8 cellular contexts compared by ENCODE assay signal in the genomic region with DNA sequence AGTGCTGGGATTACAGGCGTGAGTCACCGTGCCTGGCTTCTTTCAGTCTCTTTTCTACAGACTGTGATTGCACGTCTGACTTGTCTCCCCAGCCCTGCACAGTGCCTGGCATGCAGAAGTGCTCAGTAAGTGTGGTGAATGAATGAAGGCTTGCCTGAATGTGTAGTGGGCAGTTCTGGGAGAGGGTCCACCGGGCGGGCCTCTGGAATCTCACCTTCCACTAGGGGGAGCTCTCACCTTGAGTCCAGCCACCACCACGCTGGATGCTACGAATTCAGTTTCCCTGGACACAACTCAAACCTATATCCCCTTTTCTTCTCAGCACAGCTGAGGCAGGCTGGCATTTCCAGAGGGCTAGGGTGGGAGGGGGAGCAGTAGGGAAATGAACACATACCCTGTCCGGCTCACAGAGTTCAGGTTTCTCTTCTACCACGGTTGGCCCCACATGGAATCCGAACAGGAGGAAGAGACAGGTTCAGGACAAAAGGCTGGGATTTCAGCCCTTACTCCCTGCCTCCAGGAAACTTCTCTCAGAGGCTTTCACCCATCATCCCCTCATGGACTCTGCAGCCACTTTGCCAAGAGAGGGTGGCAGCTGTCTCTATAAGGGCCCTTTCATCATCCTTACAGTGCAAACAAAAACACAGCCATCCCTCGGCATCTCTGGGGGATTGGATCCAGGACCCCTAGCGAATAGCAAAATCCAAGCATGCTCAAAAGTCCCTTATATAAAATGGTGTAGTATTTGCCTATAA.
DNase-seq lines count a peak whose midpoint lies in the region; ATAC-seq and TF ChIP-seq lines count a peak whose summit lies in the region.

No MANE protein-coding gene starts in this region.

- H3K27ac ChIP-seq in heart right ventricle (no peak overlapping the region), right cardiac atrium (ENCODE audit: low read length) (no peak overlapping the region), body of pancreas (no peak overlapping the region)

- no peaks in the 10 kb centered on the region for H3K36me3 ChIP-seq in heart right ventricle
- no peaks in the 10 kb centered on the region for H3K36me3 ChIP-seq in body of pancreas (replicated peaks in 1 of 2; ENCODE audit: insufficient read depth in 1 of 2, low read depth in 2 of 2)
- H3K36me3 ChIP-seq in mucosa of descending colon (ENCODE audit: low read depth) = no peaks in the 10 kb centered on the region

- no peaks in the 10 kb centered on the region for H3K4me1 ChIP-seq in heart right ventricle
- no peaks in the 10 kb centered on the region for H3K4me1 ChIP-seq in right cardiac atrium (ENCODE audit: control insufficient read depth, insufficient read depth, low read length)
- no peaks in the 10 kb centered on the region for H3K4me1 ChIP-seq in body of pancreas
- H3K4me1 ChIP-seq in mucosa of descending colon (ENCODE audit: low read depth) = no peaks in the 10 kb centered on the region

- DNase-seq in heart right ventricle (no peak), right cardiac atrium (no peak), NCI-H146 (lab: John Stamatoyannopoulos, UW) (peak; percentile 42), body of pancreas (peak in 2 of 4 donors; percentile 24 to 42), mucosa of descending colon (peak in 1 of 3 donors; percentile 35), NCI-H2227 treated with DMSO at 0.1 percent for 48 hours (lab: John Stamatoyannopoulos, UW) (no peak)

- no peak for TF ChIP-seq POLR2A in body of pancreas (IDR thresholded peaks at IDR 0.05)

- peaks cover 0 to 35% (median 9%) of the 10 kb centered on the region in 7 donors for H3K27me3 ChIP-seq in heart right ventricle
- H3K27me3 ChIP-seq in right cardiac atrium (ENCODE audit: control insufficient read depth, insufficient read depth) = no peaks in the 10 kb centered on the region
- no peaks in the 10 kb centered on the region for H3K27me3 ChIP-seq in body of pancreas

- ATAC-seq in heart right ventricle (no peak), right cardiac atrium (no peak), body of pancreas (no peak), mucosa of descending colon (peak; percentile 62), GM21447 (IDR thresholded peaks at IDR 0.05; ENCODE audit: unreplicated experiment) (no peak), GM18519 (IDR thresholded peaks at IDR 0.05; ENCODE audit: low FRiP score, unreplicated experiment) (no peak)

- WGBS in heart right ventricle, 2 donors = 61 to 73% methylated on average over 11 to 12 of the region's 12 CpGs
- 65% methylated on average over 12 of the region's 12 CpGs for WGBS in right cardiac atrium
- WGBS in body of pancreas, 2 donors = 54 to 59% methylated on average over 11 of the region's 12 CpGs

- TF ChIP-seq CTCF in heart right ventricle (IDR thresholded peaks at IDR 0.05) (peak in 8 of 9 donors; percentile 8 to 50 (median 40)), body of pancreas (IDR thresholded peaks at IDR 0.05) (peak; percentile 44 to 64 (median 55)), mucosa of descending colon (IDR thresholded peaks at IDR 0.05) (peak; percentile 9)

- H3K4me3 ChIP-seq in heart right ventricle (no peak overlapping the region), right cardiac atrium (ENCODE audit: low read length) (no peak overlapping the region), body of pancreas (no peak overlapping the region), mucosa of descending colon (no peak overlapping the region)

- intact Hi-C loops in heart right ventricle (cut with DNase I) (loop anchor here in 1 of 10 donors (10.0 kb wide), 1 partner anchor 157 kb away; no protein-coding TSS in a partner anchor), right cardiac atrium (cut with DNase I) (no loop called here), body of pancreas (cut with DNase I) (no loop called here), mucosa of descending colon (cut with DNase I, micrococcal nuclease) (no loop called here)

- no peaks in the 10 kb centered on the region for H3K9me3 ChIP-seq in heart right ventricle
- no peaks in the 10 kb centered on the region for H3K9me3 ChIP-seq in right cardiac atrium (ENCODE audit: control insufficient read depth, low read length)
- H3K9me3 ChIP-seq in body of pancreas = no peaks in the 10 kb centered on the region
- no peaks in the 10 kb centered on the region for H3K9me3 ChIP-seq in mucosa of descending colon
